Comparison of ENCODE assay signal across 10 cellular contexts in the genomic region with DNA sequence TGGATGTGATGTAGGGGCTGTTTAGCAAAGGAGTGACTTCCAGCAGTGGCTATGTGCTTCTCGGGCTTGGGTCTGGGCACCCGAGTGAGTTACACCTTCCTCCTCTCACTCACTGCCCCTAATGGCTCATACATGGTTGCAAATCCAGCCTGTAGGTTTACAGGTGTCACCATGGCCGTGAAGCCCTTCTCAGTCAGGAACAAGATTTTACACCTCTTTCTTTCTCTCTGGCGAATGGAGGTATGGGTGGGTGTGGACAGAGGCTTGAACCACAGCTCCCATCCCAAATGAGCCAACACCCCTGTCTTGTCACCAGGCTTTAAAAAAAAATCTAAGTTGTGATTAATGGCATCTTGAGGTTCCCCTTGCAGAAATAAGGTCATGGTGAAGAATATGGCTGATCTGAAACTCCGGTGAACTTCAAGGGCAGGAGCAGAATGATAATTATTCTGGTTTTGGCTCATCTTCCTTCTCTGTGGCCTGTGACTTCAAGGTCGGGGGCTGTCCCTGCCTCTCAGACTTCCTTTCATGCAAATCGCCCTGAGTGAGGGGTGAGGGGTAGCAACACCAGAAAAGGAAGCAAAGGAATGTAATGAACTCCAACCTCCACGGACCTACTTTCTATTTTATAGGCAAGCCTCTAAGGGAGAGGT.
A peak's percentile ranks its signal among the peaks of the same experiment; 100 is the strongest.
DNase-seq lines count a peak whose midpoint lies in the region; ATAC-seq and TF ChIP-seq lines count a peak whose summit lies in the region.
"Had no signal": no experiment of that assay in that cellular context is flagged by ENCODE, and none has a peak within 500 bp of the region (broad histone marks: within the 10 kb centered on the region; RNA-seq: fewer than 3 reads in every experiment).

No MANE protein-coding gene starts in this region.

- no peaks in the 10 kb centered on the region for H3K9me3 ChIP-seq in smooth muscle cell (replicated peaks; ENCODE audit: low read depth)
- no peaks in the 10 kb centered on the region for H3K9me3 ChIP-seq in heart right ventricle

- no peaks in the 10 kb centered on the region for H3K36me3 Mint-ChIP-seq in T-helper 1 cell treated with Interleukin-12 subunit alpha and Interleukin-12 subunit beta and Interleukin-4 antibody, amounts not matched to agents 30 μg/mL and 1 μg/mL, for 36 hours (ENCODE audit: low read depth)
- no peaks in the 10 kb centered on the region for H3K36me3 Mint-ChIP-seq in naive B cell

- H3K27me3 Mint-ChIP-seq in T-helper 1 cell treated with Interleukin-12 subunit alpha and Interleukin-12 subunit beta and Interleukin-4 antibody, amounts not matched to agents 30 μg/mL and 1 μg/mL, for 36 hours (ENCODE audit: low read depth): peaks cover 16% of the 10 kb centered on the region
- peaks cover 35 to 49% (median 40%) of the 10 kb centered on the region in 3 donors for H3K27me3 Mint-ChIP-seq in naive B cell

- no peak overlapping the region for H2AFZ ChIP-seq in smooth muscle cell (ENCODE audit: low read depth)

- H3K79me2 ChIP-seq in smooth muscle cell (ENCODE audit: low read depth): no peaks in the 10 kb centered on the region

- no peaks in the 10 kb centered on the region for H4K20me1 ChIP-seq in smooth muscle cell (ENCODE audit: low read depth)

- intact Hi-C loops in heart right ventricle (cut with DNase I): loop anchor here in 2 of 10 donors (10.0 kb wide), 2 partner anchors 325 to 765 kb away; no protein-coding TSS in a partner anchor

- no peak overlapping the region for H3K4me2 ChIP-seq in smooth muscle cell

- DNase-seq in naive B cell: peak; percentile 71
- no peak for DNase-seq in midbrain (lab: John Stamatoyannopoulos, UW)
- DNase-seq in HPDE6-E6E7 (ENCODE audit: extremely low spot score): no peak
- no peak for DNase-seq in smooth muscle cell (lab: John Stamatoyannopoulos, UW; ENCODE audit: unreplicated experiment)
- no peak for DNase-seq in heart right ventricle

- TF ChIP-seq POLR2A in GM18505 (IDR thresholded peaks at IDR 0.05; ENCODE audit: borderline replicate concordance, extremely low read depth, insufficient read depth, insufficient read length): no peak

- peak overlapping the region; percentile 76 for H3K27ac Mint-ChIP-seq in T-helper 1 cell treated with Interleukin-12 subunit alpha and Interleukin-12 subunit beta and Interleukin-4 antibody, amounts not matched to agents 30 μg/mL and 1 μg/mL, for 36 hours
- H3K27ac Mint-ChIP-seq in naive B cell: peak overlapping the region in 4 of 6 donors; percentile 27 to 71 (median 68)

- 78% methylated on average over 8 of the region's 8 CpGs for WGBS in smooth muscle cell (ENCODE audit: low lambda C conversion rate)
- 75 to 80% methylated on average over 8 of the region's 8 CpGs for WGBS in heart right ventricle, 2 donors

- H3K4me3 Mint-ChIP-seq in T-helper 1 cell treated with Interleukin-12 subunit alpha and Interleukin-12 subunit beta and Interleukin-4 antibody, amounts not matched to agents 30 μg/mL and 1 μg/mL, for 36 hours: peak overlapping the region; percentile 73
- H3K4me3 Mint-ChIP-seq in naive B cell: peak overlapping the region in 7 of 8 donors; percentile 44 to 87 (median 76)

- H3K4me1 Mint-ChIP-seq in T-helper 1 cell treated with Interleukin-12 subunit alpha and Interleukin-12 subunit beta and Interleukin-4 antibody, amounts not matched to agents 30 μg/mL and 1 μg/mL, for 36 hours (ENCODE audit: low read depth): peaks cover 62% of the 10 kb centered on the region
- peaks cover 34 to 47% (median 45%) of the 10 kb centered on the region in 3 donors for H3K4me1 Mint-ChIP-seq in naive B cell

- peak; percentile 96 for ATAC-seq in GM18505 (IDR thresholded peaks at IDR 0.05; ENCODE audit: unreplicated experiment)
- peak; percentile 93 for ATAC-seq in HG02571 (IDR thresholded peaks at IDR 0.05; ENCODE audit: unreplicated experiment)
- ATAC-seq in naive B cell (ENCODE audit: low read depth in 2 of 2): peak; percentile 96 to 98
- ATAC-seq in heart right ventricle: no peak
- ATAC-seq: esophagus mucosa had no signal

- H3K36me3 ChIP-seq in smooth muscle cell (ENCODE audit: low read depth) (no peaks in the 10 kb centered on the region), heart right ventricle (no peaks in the 10 kb centered on the region)

- H3F3A ChIP-seq in smooth muscle cell (ENCODE audit: low read depth): no peaks in the 10 kb centered on the region

- H3K27me3 ChIP-seq in smooth muscle cell (ENCODE audit: low read depth) (peaks cover 3% of the 10 kb centered on the region), heart right ventricle (peaks cover 0 to 5% (median 0%) of the 10 kb centered on the region in 7 donors)

- H3K9ac ChIP-seq in smooth muscle cell (ENCODE audit: low read depth): no peak overlapping the region

- H3K4me3 ChIP-seq in smooth muscle cell (no peak overlapping the region), heart right ventricle (no peak overlapping the region)
- H3K4me3 ChIP-seq: SK-N-MC had no signal

- H3K4me1 ChIP-seq in smooth muscle cell (ENCODE audit: low read depth) (no peaks in the 10 kb centered on the region), heart right ventricle (peaks cover 0 to 33% (median 0%) of the 10 kb centered on the region in 9 donors)

- TF ChIP-seq CTCF in smooth muscle cell (IDR thresholded peaks at IDR 0.05; ENCODE audit: borderline replicate concordance, insufficient read depth, poor library complexity, severe bottlenecking) (no peak), heart right ventricle (IDR thresholded peaks at IDR 0.05) (no peak)

- H3K27ac ChIP-seq in smooth muscle cell (ENCODE audit: low read depth) (no peak overlapping the region), heart right ventricle (peak overlapping the region in 1 of 10 donors; percentile 10)
- H3K27ac ChIP-seq: SK-N-MC had no signal

- peaks cover 5% of the 10 kb centered on the region for H3K9me3 Mint-ChIP-seq in T-helper 1 cell treated with Interleukin-12 subunit alpha and Interleukin-12 subunit beta and Interleukin-4 antibody, amounts not matched to agents 30 μg/mL and 1 μg/mL, for 36 hours
- peaks cover 0 to 3% (median 0%) of the 10 kb centered on the region in 7 donors for H3K9me3 Mint-ChIP-seq in naive B cell

Comparison
In these comparisons a context has a peak if more than half of its experiments do, and no peak if none do; other contexts are left out.
1. ATAC-seq: peak in GM18505 (single experiment), HG02571 (single experiment) and naive B cell (2 of 2); none in heart right ventricle (0 of 8).